10 cellular contexts compared by ENCODE assay signal in the genomic region with DNA sequence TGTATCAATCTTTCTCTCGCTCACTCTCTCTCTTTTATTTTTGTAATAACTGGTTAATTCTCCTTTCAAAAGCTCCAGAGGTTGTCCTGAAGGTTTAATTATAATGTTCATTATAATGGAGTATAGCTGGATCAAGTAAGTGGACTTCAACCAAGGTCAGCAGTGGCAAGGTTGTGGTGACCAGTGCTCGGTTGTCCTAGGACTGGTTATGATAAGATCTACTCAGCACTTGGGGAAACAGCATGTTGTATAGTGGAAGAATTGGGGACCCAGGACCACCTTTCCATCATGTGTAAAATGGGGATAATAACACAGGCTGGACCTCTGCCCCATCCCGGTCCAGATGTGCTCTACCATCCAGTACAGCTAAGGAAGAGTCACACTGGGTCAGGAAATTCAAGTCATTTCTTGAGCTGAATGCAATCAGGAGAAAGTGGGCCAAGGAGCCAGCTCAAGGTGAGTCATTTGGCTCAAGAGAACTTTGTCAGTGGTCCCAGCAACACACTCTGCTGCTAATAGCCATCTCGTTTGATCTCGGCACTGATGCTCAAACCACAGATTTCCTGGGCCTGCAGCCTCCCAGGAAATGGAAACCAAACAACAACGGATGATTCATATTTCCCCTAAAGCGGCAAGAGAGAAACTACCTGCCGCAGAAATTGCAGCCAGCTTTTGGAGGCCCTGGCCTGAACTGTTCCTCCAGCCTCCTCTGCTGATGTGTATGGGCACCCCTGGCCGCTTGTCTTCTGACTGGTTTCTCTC.
DNase-seq lines count a peak whose midpoint lies in the region; ATAC-seq and TF ChIP-seq lines count a peak whose summit lies in the region.
"Had no signal": no experiment of that assay in that cellular context is flagged by ENCODE, and none has a peak within 500 bp of the region (broad histone marks: within the 10 kb centered on the region; RNA-seq: fewer than 3 reads in every experiment).

No MANE protein-coding gene starts in this region.

- no peak overlapping the region for H3K4me2 ChIP-seq in DND-41 (ENCODE audit: insufficient read depth, low read length)
- H3K4me2 ChIP-seq: KMS-11 had no signal

- peaks cover 0 to 7% (median 0%) of the 10 kb centered on the region in 3 donors for H3K36me3 Mint-ChIP-seq in immature natural killer cell

- WGBS in transverse colon (ENCODE audit: low coverage in 1 of 2), 2 donors, result 74 to 83% methylated on average over 2 to 9 of the region's 9 CpGs

- TF ChIP-seq POLR2A in transverse colon (IDR thresholded peaks at IDR 0.05), result no peak

- intact Hi-C loops in transverse colon (cut with DNase I; ENCODE audit: low total_unique reads), result no loop called here

- H3K4me3 Mint-ChIP-seq in immature natural killer cell, result peak overlapping the region; percentile 65 to 86 (median 73)

- DNase-seq in DND-41 (peak; percentile 41), immature natural killer cell (peak; percentile 57 to 62 (median 61)), transverse colon (peak; percentile 31), iPS-NIHi11 (ENCODE audit: low spot score) (no peak), NCI-H446 treated with DMSO at 0.1 percent for 48 hours (lab: John Stamatoyannopoulos, UW) (no peak)
- peak in 2 of 3 experiments; percentile 34 to 63 for DNase-seq in activated CD8-positive, alpha-beta memory T cell treated with anti-CD3 and anti-CD28 coated beads for 48 hours (ENCODE audit: low read depth in 2 of 3, low spot score in 2 of 3)

- H3K27me3 Mint-ChIP-seq in immature natural killer cell (ENCODE audit: low read depth in 3 of 3), result peaks cover 0 to 4% (median 0%) of the 10 kb centered on the region in 3 donors

- no peaks in the 10 kb centered on the region for H3K36me3 ChIP-seq in DND-41 (ENCODE audit: insufficient read depth, low read length)
- no peaks in the 10 kb centered on the region for H3K36me3 ChIP-seq in KOPT-K1 (ENCODE audit: insufficient read depth, low read length)
- H3K36me3 ChIP-seq in transverse colon, result no peaks in the 10 kb centered on the region

- TF ChIP-seq EP300 in transverse colon (IDR thresholded peaks at IDR 0.05; ENCODE audit: low read depth), result no peak

- H3K4me3 ChIP-seq in DND-41 (ENCODE audit: low read depth in 1 of 2, low read length in 2 of 2), result no peak overlapping the region
- H3K4me3 ChIP-seq in transverse colon, result no peak overlapping the region
- H3K4me3 ChIP-seq: psoas muscle had no signal

- peaks cover 0 to 5% (median 0%) of the 10 kb centered on the region in 6 donors for H3K9me3 Mint-ChIP-seq in immature natural killer cell

- H3K27ac ChIP-seq in DND-41 (ENCODE audit: low read length), result no peak overlapping the region
- peak overlapping the region; percentile 48 for H3K27ac ChIP-seq in KOPT-K1 (ENCODE audit: low read depth, low read length, poor library complexity, severe bottlenecking)
- H3K27ac ChIP-seq in transverse colon, result no peak overlapping the region
- H3K27ac ChIP-seq: KMS-11, psoas muscle had no signal

- no peaks in the 10 kb centered on the region for H4K20me1 ChIP-seq in DND-41 (ENCODE audit: insufficient read depth, low read length)

- no peaks in the 10 kb centered on the region for H3K79me2 ChIP-seq in DND-41 (ENCODE audit: insufficient read depth, low read length)

- H3K27me3 ChIP-seq in DND-41 (ENCODE audit: insufficient read depth, low read length, poor library complexity) (peaks cover 7% of the 10 kb centered on the region), transverse colon (no peaks in the 10 kb centered on the region)

- no peak overlapping the region for H2AFZ ChIP-seq in DND-41 (ENCODE audit: low read depth, low read length)

- peaks cover 35 to 36% of the 10 kb centered on the region in 2 donors for H3K4me1 Mint-ChIP-seq in immature natural killer cell

- H3K9me3 ChIP-seq in DND-41 (ENCODE audit: insufficient read depth, low read length, severe bottlenecking) (no peaks in the 10 kb centered on the region), KOPT-K1 (ENCODE audit: insufficient read depth, low read length, poor library complexity, severe bottlenecking) (no peaks in the 10 kb centered on the region), transverse colon (no peaks in the 10 kb centered on the region)
- H3K9me3 ChIP-seq: psoas muscle had no signal

- TF ChIP-seq CTCF in DND-41 (IDR thresholded peaks at IDR 0.05; ENCODE audit: borderline replicate concordance, extremely low read depth, low read length, poor library complexity, severe bottlenecking), result no peak
- no peak for TF ChIP-seq CTCF in transverse colon (IDR thresholded peaks at IDR 0.05)

- ATAC-seq in DND-41 (ENCODE audit: insufficient read depth, low read depth) (peak; percentile 78), GM21723 (IDR thresholded peaks at IDR 0.05; ENCODE audit: unreplicated experiment) (peak; percentile 85)

- peak overlapping the region; percentile 63 to 90 (median 82) for H3K27ac Mint-ChIP-seq in immature natural killer cell

- in situ Hi-C loops in transverse colon (cut with MboI; ENCODE audit: low pct_ligation_motif_present in 1 of 4, low pct_unique_long_range_greater_than_20kb in 1 of 4, low sequenced_read_pairs in 3 of 4), result no loop called here

- H3K4me1 ChIP-seq in DND-41 (ENCODE audit: insufficient read depth, low read length) (no peaks in the 10 kb centered on the region), transverse colon (peaks cover 0 to 3% (median 0%) of the 10 kb centered on the region in 4 donors)
- H3K4me1 ChIP-seq: psoas muscle had no signal

- no peak overlapping the region for H3K9ac ChIP-seq in DND-41 (ENCODE audit: low read depth, low read length)
- H3K9ac ChIP-seq: KMS-11 had no signal

Comparison
In these comparisons a context has a peak if more than half of its experiments do, and no peak if none do; other contexts are left out.
1. DNase-seq: peak in DND-41 (single experiment), activated CD8-positive, alpha-beta memory T cell treated with anti-CD3 and anti-CD28 coated beads for 48 hours (2 of 3), immature natural killer cell (3 of 3) and transverse colon (single experiment); none in iPS-NIHi11 (single experiment) and NCI-H446 treated with DMSO at 0.1 percent for 48 hours (single experiment).